8 cellular contexts compared by ENCODE assay signal in the genomic region with DNA sequence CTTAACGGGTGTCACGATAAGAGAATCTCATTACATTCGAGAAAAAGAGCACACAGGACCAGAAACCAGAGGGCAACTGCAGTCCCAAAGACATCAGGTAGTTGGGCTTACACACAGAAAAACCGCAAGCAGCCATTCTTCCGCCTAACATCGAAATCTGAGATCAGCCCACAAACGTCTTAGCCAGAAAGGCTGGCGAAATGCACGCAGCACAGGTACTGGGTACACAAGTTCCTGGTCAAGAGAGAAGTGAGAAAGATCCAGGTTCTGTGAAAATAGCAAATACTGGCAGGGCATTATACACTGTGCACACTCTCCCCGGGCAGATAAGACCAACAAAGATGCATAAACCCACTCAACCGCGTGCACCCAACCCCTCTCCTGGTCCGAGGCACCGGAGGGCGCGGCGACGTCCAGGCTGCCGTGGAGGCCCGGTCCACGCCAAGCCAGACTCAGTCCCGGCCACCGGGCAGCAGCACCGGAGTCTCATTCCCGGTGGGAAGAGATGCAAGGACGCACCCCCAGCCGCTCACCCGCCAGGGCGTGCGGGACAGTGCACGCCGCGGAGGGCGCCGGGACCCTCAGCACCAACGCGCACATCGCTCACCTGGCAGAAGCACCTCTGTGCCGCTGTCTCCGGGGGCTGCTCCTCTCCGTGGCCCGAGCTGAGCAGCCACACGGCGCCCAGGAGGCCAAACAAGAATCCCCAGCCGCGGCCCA. TPM values are rescaled to one million over a fixed set of nuclear protein-coding genes. Genes with fewer than 3 reads are reported as not detected.
A peak's percentile ranks its signal among the peaks of the same experiment; 100 is the strongest.
DNase-seq lines count a peak whose midpoint lies in the region; ATAC-seq and TF ChIP-seq lines count a peak whose summit lies in the region.

No MANE protein-coding gene starts in this region.

- BruUV-seq in OCI-LY7 (replicated peaks; lab: Mats Ljungman, UMichigan): no TSS peak

- H3K4me1 ChIP-seq in OCI-LY7 (ENCODE audit: insufficient read depth, low read length, poor library complexity, severe bottlenecking) (peaks cover 28% of the 10 kb centered on the region), neural progenitor cell (peaks cover 13% of the 10 kb centered on the region)

- peak overlapping the region; percentile 99 for H3K4me3 Mint-ChIP-seq in CD4-positive, alpha-beta T cell
- H3K4me3 Mint-ChIP-seq in activated T-cell treated with anti-CD3 and anti-CD28 coated beads, Interleukin-2, amount 50 U/mL, for 24 hours: peak overlapping the region; percentile 96
- H3K4me3 Mint-ChIP-seq in neural progenitor cell: peak overlapping the region; percentile 98

- peaks cover 31% of the 10 kb centered on the region for H3F3A ChIP-seq in neural progenitor cell (ENCODE audit: low read depth)

- H3K36me3 Mint-ChIP-seq in CD4-positive, alpha-beta T cell (ENCODE audit: low read depth): peaks cover 8% of the 10 kb centered on the region
- peaks cover 41% of the 10 kb centered on the region for H3K36me3 Mint-ChIP-seq in activated T-cell treated with anti-CD3 and anti-CD28 coated beads, Interleukin-2, amount 50 U/mL, for 24 hours (ENCODE audit: low read depth)
- H3K36me3 Mint-ChIP-seq in neural progenitor cell: no peaks in the 10 kb centered on the region

- H3K4me2 ChIP-seq in OCI-LY7 (ENCODE audit: low read length): peak overlapping the region; percentile 89
- H3K4me2 ChIP-seq in neural progenitor cell: peak overlapping the region; percentile 80

- H3K4me3 ChIP-seq in OCI-LY7 (ENCODE audit: low read depth, low read length, poor library complexity, severe bottlenecking) (peak overlapping the region; percentile 93), fibroblast of pulmonary artery (replicated peaks; ENCODE audit: low read depth, low read length) (peak overlapping the region; percentile 91), neural progenitor cell (peak overlapping the region; percentile 59)

- H3K36me3 ChIP-seq in OCI-LY7 (ENCODE audit: insufficient read depth, low read length) (peaks cover 13% of the 10 kb centered on the region), neural progenitor cell (no peaks in the 10 kb centered on the region)

- H4K20me1 ChIP-seq in OCI-LY7 (ENCODE audit: insufficient read depth, low read length): peaks cover 26% of the 10 kb centered on the region
- H4K20me1 ChIP-seq in neural progenitor cell (ENCODE audit: low read depth): peaks cover 27% of the 10 kb centered on the region

- H3K9ac ChIP-seq in neural progenitor cell: peak overlapping the region; percentile 57

- ATAC-seq in CD4-positive, alpha-beta T cell (ENCODE audit: poor library complexity): peak; percentile 72
- ATAC-seq in GM19328 (IDR thresholded peaks at IDR 0.05; ENCODE audit: unreplicated experiment) (peak; percentile 52), HG03439 (IDR thresholded peaks at IDR 0.05; ENCODE audit: unreplicated experiment) (peak; percentile 46)

- POLR2A ChIA-PET in CD4-positive, alpha-beta T cell (lab: Charles Lee): interaction anchor here (0.6 to 4.2 kb wide), 19 partner anchors 9 to 458 kb away, joined by 3 to 42 read pairs (median 5); partner anchors contain the start of genes DDHD1, GNPNAT1, GPR137C and PSMC6
- POLR2A ChIA-PET in OCI-LY7 (lab: Charles Lee): interaction anchor here (0.7 to 1.7 kb wide), 5 partner anchors 9 to 117 kb away, joined by 3 to 7 read pairs (median 5); no protein-coding TSS in a partner anchor

- H3K27me3 Mint-ChIP-seq in CD4-positive, alpha-beta T cell: no peaks in the 10 kb centered on the region
- H3K27me3 Mint-ChIP-seq in activated T-cell treated with anti-CD3 and anti-CD28 coated beads, Interleukin-2, amount 50 U/mL, for 24 hours: no peaks in the 10 kb centered on the region
- H3K27me3 Mint-ChIP-seq in neural progenitor cell (ENCODE audit: insufficient read depth, low read depth): peaks cover 3% of the 10 kb centered on the region

- H3K27ac ChIP-seq in CD4-positive, alpha-beta T cell (ENCODE audit: low read depth, low read length): peak overlapping the region; percentile 91
- peak overlapping the region; percentile 75 for H3K27ac ChIP-seq in OCI-LY7 (ENCODE audit: low read depth, low read length, poor library complexity, severe bottlenecking)
- H3K27ac ChIP-seq in neural progenitor cell: no peak overlapping the region
- peak overlapping the region; percentile 65 for H3K27ac ChIP-seq in temporal lobe (ENCODE audit: low read depth, low read length)

- intact Hi-C loops in CD4-positive, alpha-beta T cell (cut with DNase I, micrococcal nuclease): loop anchor here (2.0 to 5.0 kb wide), 4 partner anchors 16 to 143 kb away; partner anchors contain the start of genes GPR137C (in 1 of the 2), STYX (in 1 of the 2) and TXNDC16 (in 1 of the 2)
- intact Hi-C loops in OCI-LY7 (cut with micrococcal nuclease; ENCODE audit: unreplicated experiment): loop anchor here (1.0 to 2.0 kb wide), 3 partner anchors 34 to 142 kb away; partner anchors contain the start of genes GNPNAT1, GPR137C and TXNDC16

- peak overlapping the region; percentile 89 for H3K27ac Mint-ChIP-seq in CD4-positive, alpha-beta T cell
- H3K27ac Mint-ChIP-seq in activated T-cell treated with anti-CD3 and anti-CD28 coated beads, Interleukin-2, amount 50 U/mL, for 24 hours: peak overlapping the region; percentile 98
- H3K27ac Mint-ChIP-seq in neural progenitor cell: peak overlapping the region; percentile 86

- H3K79me2 ChIP-seq in OCI-LY7 (ENCODE audit: insufficient read depth, low read depth, low read length): peaks cover 55% of the 10 kb centered on the region
- H3K79me2 ChIP-seq in neural progenitor cell (ENCODE audit: low read depth): peaks cover 48% of the 10 kb centered on the region

- H3K9me2 ChIP-seq in OCI-LY7 (ENCODE audit: insufficient read depth, low read length): no peaks in the 10 kb centered on the region

- CTCF ChIA-PET in CD4-positive, alpha-beta T cell (lab: Charles Lee): interaction anchor here (1.6 kb wide), 1 partner anchor 28 kb away, joined by 4 read pairs; no protein-coding TSS in a partner anchor
- CTCF ChIA-PET in OCI-LY7 (lab: Charles Lee; ENCODE audit: unreplicated experiment): no interaction called here

- H3K27me3 ChIP-seq in CD4-positive, alpha-beta T cell (ENCODE audit: control insufficient read depth, insufficient read depth, low read length): no peaks in the 10 kb centered on the region
- peaks cover 6% of the 10 kb centered on the region for H3K27me3 ChIP-seq in neural progenitor cell

- H3K4me1 Mint-ChIP-seq in CD4-positive, alpha-beta T cell (ENCODE audit: low read depth): peaks cover 49% of the 10 kb centered on the region
- peaks cover 41% of the 10 kb centered on the region for H3K4me1 Mint-ChIP-seq in activated T-cell treated with anti-CD3 and anti-CD28 coated beads, Interleukin-2, amount 50 U/mL, for 24 hours (ENCODE audit: low read depth)
- H3K4me1 Mint-ChIP-seq in neural progenitor cell: peaks cover 20% of the 10 kb centered on the region

- no peaks in the 10 kb centered on the region for H3K9me3 Mint-ChIP-seq in CD4-positive, alpha-beta T cell
- H3K9me3 Mint-ChIP-seq in activated T-cell treated with anti-CD3 and anti-CD28 coated beads, Interleukin-2, amount 50 U/mL, for 24 hours: no peaks in the 10 kb centered on the region
- H3K9me3 Mint-ChIP-seq in neural progenitor cell: no peaks in the 10 kb centered on the region

- H2AFZ ChIP-seq in OCI-LY7 (ENCODE audit: low read length): peak overlapping the region; percentile 64
- H2AFZ ChIP-seq in neural progenitor cell (replicated peaks): peak overlapping the region; percentile 39

- peak; percentile 44 to 64 (median 52) for DNase-seq in CD4-positive, alpha-beta T cell
- DNase-seq in OCI-LY7 (ENCODE audit: low spot score) (peak; percentile 84), fibroblast of pulmonary artery (ENCODE audit: low read depth) (peak; percentile 50), neural progenitor cell (ENCODE audit: low spot score) (peak; percentile 50)
- DNase-seq in activated T-cell treated with anti-CD3 and anti-CD28 coated beads, Interleukin-2, amount 50 U/mL, for 24 hours: peak; percentile 68

- TF ChIP-seq CTCF in CD4-positive, alpha-beta T cell (IDR thresholded peaks at IDR 0.05): no peak
- TF ChIP-seq CTCF in OCI-LY7 (conservative IDR thresholded peaks at IDR 0.05; ENCODE audit: low read length) (no peak), fibroblast of pulmonary artery (IDR thresholded peaks at IDR 0.05; ENCODE audit: low read length, missing control alignments) (no peak), neural progenitor cell (IDR thresholded peaks at IDR 0.05) (no peak)

- no peaks in the 10 kb centered on the region for H3K9me3 ChIP-seq in CD4-positive, alpha-beta T cell (ENCODE audit: control insufficient read depth, low read length)
- H3K9me3 ChIP-seq in OCI-LY7 (ENCODE audit: low read length): no peaks in the 10 kb centered on the region
- no peaks in the 10 kb centered on the region for H3K9me3 ChIP-seq in neural progenitor cell (ENCODE audit: low read depth)

RNA-seq across cellular contexts. Expression of gene ERO1A, which starts 0.4 kb away (rescaled TPM):
- 10 to 100 TPM; 58.6 to 60.7 TPM for total RNA-seq in CD4-positive, alpha-beta T cell
- total RNA-seq in OCI-LY7 (2014; rRNA removed; shearing (Covaris generic)): 35.2 and 43.7 TPM in 2 replicates
- total RNA-seq in OCI-LY7 (2022) (63.6 and 71.5 TPM in 2 replicates), neural progenitor cell (ENCODE audit: low replicate concordance) (41.1 and 54.1 TPM in 2 replicates), temporal lobe (24.3 TPM)

RNA-seq across cellular contexts. Expression of gene PSMC6, which starts 12.1 kb away (rescaled TPM):
- 100 to 1,000 TPM; 110 to 111 TPM for total RNA-seq in CD4-positive, alpha-beta T cell
- 82.8 and 85.4 TPM in 2 replicates for total RNA-seq in OCI-LY7 (2014; rRNA removed; shearing (Covaris generic))
- total RNA-seq in OCI-LY7 (2022): 86.3 and 98.3 TPM in 2 replicates
- 132 and 265 TPM in 2 replicates for total RNA-seq in neural progenitor cell (ENCODE audit: low replicate concordance)
- 93.2 TPM for total RNA-seq in temporal lobe

RNA-seq across cellular contexts. Expression of gene STYX, which starts 35.0 kb away (rescaled TPM):
- total RNA-seq in CD4-positive, alpha-beta T cell: 10 to 100 TPM; 15.3 to 16.2 TPM
- 4.7 and 7.6 TPM in 2 replicates for total RNA-seq in OCI-LY7 (2014; rRNA removed; shearing (Covaris generic))
- total RNA-seq in OCI-LY7 (2022): 12.5 and 15.9 TPM in 2 replicates
- total RNA-seq in neural progenitor cell (ENCODE audit: low replicate concordance): 33.6 and 55.7 TPM in 2 replicates
- total RNA-seq in temporal lobe: 18.7 TPM
